Comparison of ENCODE assay signal across 18 cellular contexts in the genomic region with DNA sequence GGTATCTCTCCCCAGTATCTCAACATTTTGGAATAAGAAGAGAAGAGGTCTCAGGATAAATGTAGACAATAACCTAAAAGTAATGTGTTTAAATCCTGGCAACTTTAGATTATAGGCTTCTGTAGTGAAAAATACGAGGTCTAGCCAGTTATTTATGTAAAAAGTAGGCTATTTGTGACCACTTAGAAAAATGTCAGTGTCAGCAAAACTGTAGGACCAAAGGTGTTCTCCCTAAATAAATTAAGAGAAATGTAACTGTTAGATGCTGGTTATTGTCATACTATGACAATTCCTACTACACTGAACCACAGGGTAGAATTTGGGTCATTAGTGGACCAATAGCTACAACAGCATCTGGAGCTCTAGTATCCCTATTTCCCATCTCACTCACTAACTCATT. TPM values are rescaled to one million over a fixed set of nuclear protein-coding genes. Genes with fewer than 3 reads are reported as not detected.
DNase-seq lines count a peak whose midpoint lies in the region; ATAC-seq and TF ChIP-seq lines count a peak whose summit lies in the region.
"Had no signal": no experiment of that assay in that cellular context is flagged by ENCODE, and none has a peak within 500 bp of the region (broad histone marks: within the 10 kb centered on the region; RNA-seq: fewer than 3 reads in every experiment).

No MANE protein-coding gene starts in this region.

- H3K36me3 Mint-ChIP-seq in activated naive CD4-positive, alpha-beta T cell treated with anti-CD3 and anti-CD28 coated beads, Interleukin-2, amount 10 ng/mL, durations not matched to agents 7 days and 5 days, result peaks cover 33% of the 10 kb centered on the region
- H3K36me3 Mint-ChIP-seq in activated B cell treated with CpG ODN at 0.5 μM for 24 hours (ENCODE audit: low read depth), result peaks cover 56% of the 10 kb centered on the region
- peaks cover 44% of the 10 kb centered on the region for H3K36me3 Mint-ChIP-seq in endodermal cell (ENCODE audit: low read depth)
- H3K36me3 Mint-ChIP-seq in progenitor cell of endocrine pancreas (ENCODE audit: insufficient read depth), result peaks cover 26% of the 10 kb centered on the region

- intact Hi-C loops in activated B cell treated with CpG ODN at 0.5 μM for 24 hours (cut with micrococcal nuclease) (no loop called here), left colon (cut with DNase I, micrococcal nuclease) (no loop called here)

- ATAC-seq in activated B cell treated with CpG ODN at 0.5 μM for 24 hours (ENCODE audit: low read depth), result no peak
- ATAC-seq in left colon, result no peak
- ATAC-seq in GM21619 (IDR thresholded peaks at IDR 0.05; ENCODE audit: unreplicated experiment), result no peak
- ATAC-seq: sciatic nerve had no signal

- H3K27ac ChIP-seq in endodermal cell (ENCODE audit: low read depth, low read length), result no peak overlapping the region
- H3K27ac ChIP-seq: C4-2B, ovary, thoracic aorta had no signal

- peak overlapping the region; percentile 18 for H3K4me3 Mint-ChIP-seq in activated naive CD4-positive, alpha-beta T cell treated with anti-CD3 and anti-CD28 coated beads, Interleukin-2, amount 10 ng/mL, durations not matched to agents 7 days and 5 days
- H3K4me3 Mint-ChIP-seq in activated B cell treated with CpG ODN at 0.5 μM for 24 hours (peak overlapping the region; percentile 100), endodermal cell (no peak overlapping the region), progenitor cell of endocrine pancreas (ENCODE audit: low read depth) (peak overlapping the region; percentile 99)
- H3K4me3 Mint-ChIP-seq: dendritic cell treated with granulocyte-macrophage colony-stimulating factor and Interleukin-4, amounts not matched to agents 40 ng/mL and 50 ng/mL, for 4 days had no signal

- TF ChIP-seq CTCF in activated B cell treated with CpG ODN at 0.5 μM for 24 hours (IDR thresholded peaks at IDR 0.05), result no peak
- TF ChIP-seq CTCF in endodermal cell (conservative IDR thresholded peaks at IDR 0.05), result no peak
- TF ChIP-seq CTCF in progenitor cell of endocrine pancreas (IDR thresholded peaks at IDR 0.05; ENCODE audit: unreplicated experiment), result no peak

- no peaks in the 10 kb centered on the region for H3K27me3 Mint-ChIP-seq in activated naive CD4-positive, alpha-beta T cell treated with anti-CD3 and anti-CD28 coated beads, Interleukin-2, amount 10 ng/mL, durations not matched to agents 7 days and 5 days
- no peaks in the 10 kb centered on the region for H3K27me3 Mint-ChIP-seq in activated B cell treated with CpG ODN at 0.5 μM for 24 hours
- no peaks in the 10 kb centered on the region for H3K27me3 Mint-ChIP-seq in endodermal cell (ENCODE audit: insufficient read depth)
- no peaks in the 10 kb centered on the region for H3K27me3 Mint-ChIP-seq in progenitor cell of endocrine pancreas
- H3K27me3 Mint-ChIP-seq: dendritic cell treated with granulocyte-macrophage colony-stimulating factor and Interleukin-4, amounts not matched to agents 40 ng/mL and 50 ng/mL, for 4 days had no signal

- no peak for DNase-seq in activated naive CD4-positive, alpha-beta T cell treated with anti-CD3 and anti-CD28 coated beads, Interleukin-2, amount 10 ng/mL, durations not matched to agents 7 days and 5 days
- no peak for DNase-seq in activated naive CD4-positive, alpha-beta T cell treated with anti-CD3 and anti-CD28 coated beads, Interleukin-2, amount 50 U/mL, for 16 hours
- no peak for DNase-seq in activated B cell treated with CpG ODN at 0.5 μM for 24 hours
- DNase-seq in endodermal cell, result no peak
- DNase-seq in progenitor cell of endocrine pancreas (ENCODE audit: low spot score, unreplicated experiment), result no peak
- DNase-seq in left colon, result no peak
- no peak for DNase-seq in GOT3 (lab: John Stamatoyannopoulos, UW)
- DNase-seq: activated CD4-positive, alpha-beta T cell treated with anti-CD3 and anti-CD28 coated beads for 48 hours; DMS153; MG63; NCI-H146; NCI-H526 treated with DMSO at 0.1 percent for 48 hours; ovary had no signal

- WGBS in endodermal cell (ENCODE audit: insufficient coverage in 1 of 2, insufficient read length in 1 of 2), 2 experiments, result 92 to 100% methylated on average over 1 of the region's 1 CpG

- POLR2A ChIA-PET in activated B cell treated with CpG ODN at 0.5 μM for 24 hours (lab: Charles Lee), result no interaction called here

- H3K9me3 Mint-ChIP-seq in activated naive CD4-positive, alpha-beta T cell treated with anti-CD3 and anti-CD28 coated beads, Interleukin-2, amount 10 ng/mL, durations not matched to agents 7 days and 5 days, result no peaks in the 10 kb centered on the region
- H3K9me3 Mint-ChIP-seq in activated B cell treated with CpG ODN at 0.5 μM for 24 hours, result no peaks in the 10 kb centered on the region
- no peaks in the 10 kb centered on the region for H3K9me3 Mint-ChIP-seq in endodermal cell
- no peaks in the 10 kb centered on the region for H3K9me3 Mint-ChIP-seq in progenitor cell of endocrine pancreas (ENCODE audit: low read depth)
- H3K9me3 Mint-ChIP-seq: dendritic cell treated with granulocyte-macrophage colony-stimulating factor and Interleukin-4, amounts not matched to agents 40 ng/mL and 50 ng/mL, for 4 days had no signal

- peak overlapping the region; percentile 87 for H3K4me3 ChIP-seq in endodermal cell (ENCODE audit: low read length)
- H3K4me3 ChIP-seq: MG63, ovary, thoracic aorta had no signal

- H3K36me3 ChIP-seq in endodermal cell (ENCODE audit: control insufficient read depth, insufficient read depth, low read length), result peaks cover 55% of the 10 kb centered on the region
- H3K36me3 ChIP-seq: ovary had no signal

- CTCF ChIA-PET in activated naive CD4-positive, alpha-beta T cell treated with anti-CD3 and anti-CD28 coated beads, Interleukin-2, amount 10 ng/mL, durations not matched to agents 7 days and 5 days (lab: Charles Lee), result no interaction called here
- CTCF ChIA-PET in activated B cell treated with CpG ODN at 0.5 μM for 24 hours (lab: Charles Lee), result no interaction called here

- no peaks in the 10 kb centered on the region for H3K4me1 ChIP-seq in endodermal cell (ENCODE audit: control insufficient read depth, insufficient read depth, low read length)

- no peak overlapping the region for H3K27ac Mint-ChIP-seq in activated naive CD4-positive, alpha-beta T cell treated with anti-CD3 and anti-CD28 coated beads, Interleukin-2, amount 10 ng/mL, durations not matched to agents 7 days and 5 days
- H3K27ac Mint-ChIP-seq in activated B cell treated with CpG ODN at 0.5 μM for 24 hours, result no peak overlapping the region
- no peak overlapping the region for H3K27ac Mint-ChIP-seq in endodermal cell
- no peak overlapping the region for H3K27ac Mint-ChIP-seq in progenitor cell of endocrine pancreas
- H3K27ac Mint-ChIP-seq: dendritic cell treated with granulocyte-macrophage colony-stimulating factor and Interleukin-4, amounts not matched to agents 40 ng/mL and 50 ng/mL, for 4 days had no signal

- H3K9me3 ChIP-seq in endodermal cell (ENCODE audit: control insufficient read depth, low read length), result no peaks in the 10 kb centered on the region
- H3K9me3 ChIP-seq: MG63, ovary, thoracic aorta had no signal

- H3K27me3 ChIP-seq in endodermal cell (ENCODE audit: control insufficient read depth, insufficient read depth, low read length, poor library complexity, severe bottlenecking), result no peaks in the 10 kb centered on the region
- H3K27me3 ChIP-seq: MG63, ovary had no signal

- H3K4me1 Mint-ChIP-seq in activated naive CD4-positive, alpha-beta T cell treated with anti-CD3 and anti-CD28 coated beads, Interleukin-2, amount 10 ng/mL, durations not matched to agents 7 days and 5 days, result peaks cover 40% of the 10 kb centered on the region
- peaks cover 46% of the 10 kb centered on the region for H3K4me1 Mint-ChIP-seq in activated B cell treated with CpG ODN at 0.5 μM for 24 hours
- peaks cover 15% of the 10 kb centered on the region for H3K4me1 Mint-ChIP-seq in endodermal cell
- H3K4me1 Mint-ChIP-seq in progenitor cell of endocrine pancreas (ENCODE audit: low read depth), result peaks cover 22% of the 10 kb centered on the region

- no peak overlapping the region for H3K9ac ChIP-seq in endodermal cell (ENCODE audit: extremely low read depth, low read length, poor library complexity, severe bottlenecking)

RNA-seq across cellular contexts. Expression of a gene that starts 2.0 kb away (rescaled TPM):
- total RNA-seq in activated B cell treated with CpG ODN at 0.5 μM for 24 hours (28.1 and 30.9 TPM in 2 replicates), endodermal cell (10 to 100 TPM; 43.3 to 43.9 TPM), progenitor cell of endocrine pancreas (47.6 and 48.1 TPM in 2 replicates), left colon (10 to 100 TPM; 22.3 to 23.1 TPM)
- polyA plus RNA-seq in endodermal cell (2013, experiment 1 of 2), result 40.9 TPM
- 36.3 TPM for polyA plus RNA-seq in endodermal cell (2013, experiment 2 of 2)

RNA-seq across cellular contexts. Expression of a gene that starts 2.3 kb away (rescaled TPM):
- total RNA-seq in activated B cell treated with CpG ODN at 0.5 μM for 24 hours, result 21.4 and 22.0 TPM in 2 replicates
- 10 to 100 TPM; 24.7 to 24.9 TPM for total RNA-seq in endodermal cell
- polyA plus RNA-seq in endodermal cell (2013, experiment 1 of 2), result 23.7 TPM
- polyA plus RNA-seq in endodermal cell (2013, experiment 2 of 2), result 26.1 TPM
- 19.5 and 22.1 TPM in 2 replicates for total RNA-seq in progenitor cell of endocrine pancreas
- 10 to 100 TPM; 14.9 to 16.6 TPM for total RNA-seq in left colon

RNA-seq across cellular contexts. Expression of a gene that starts 32.5 kb away (rescaled TPM):
- 36.9 and 39.3 TPM in 2 replicates for total RNA-seq in activated B cell treated with CpG ODN at 0.5 μM for 24 hours
- 10 to 100 TPM; 49.6 to 51.5 TPM for total RNA-seq in endodermal cell
- polyA plus RNA-seq in endodermal cell (2013, experiment 1 of 2), result 57.9 TPM
- polyA plus RNA-seq in endodermal cell (2013, experiment 2 of 2), result 56.3 TPM
- 37.3 and 40.2 TPM in 2 replicates for total RNA-seq in progenitor cell of endocrine pancreas
- total RNA-seq in left colon, result 10 to 100 TPM; 20.7 to 24.2 TPM

RNA-seq across cellular contexts. Expression of a gene that starts 32.6 kb away (rescaled TPM):
- total RNA-seq in activated B cell treated with CpG ODN at 0.5 μM for 24 hours, result 0.69 and 0.71 TPM in 2 replicates
- 1 to 10 TPM; 4.6 to 5.3 TPM for total RNA-seq in endodermal cell
- polyA plus RNA-seq in endodermal cell (2013, experiment 1 of 2), result 6.3 TPM
- 5.4 TPM for polyA plus RNA-seq in endodermal cell (2013, experiment 2 of 2)
- total RNA-seq in progenitor cell of endocrine pancreas, result 5.6 and 5.7 TPM in 2 replicates
- total RNA-seq in left colon, result 1 to 10 TPM; 2.5 to 2.9 TPM
